ENCODE assay signal across 6 cellular contexts in the genomic region with DNA sequence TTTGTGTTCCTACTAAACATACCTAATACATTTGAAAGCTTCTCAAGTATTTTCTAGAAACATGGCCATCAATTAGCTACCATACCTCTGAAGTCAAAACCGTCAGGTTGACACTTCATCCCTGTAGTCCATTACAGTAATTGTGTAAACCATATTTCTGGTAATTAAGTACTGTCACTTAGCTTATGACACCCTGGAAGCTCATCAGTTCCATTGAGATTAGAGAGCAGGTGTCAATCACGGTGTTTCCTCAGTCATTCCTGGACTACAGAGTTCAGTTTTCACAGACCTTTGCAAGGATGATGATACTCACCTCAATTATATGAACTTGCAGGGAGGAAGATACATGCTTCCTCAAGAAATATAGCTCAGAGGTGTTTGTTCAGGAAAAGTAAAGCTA.
"Had no signal": no experiment of that assay in that cellular context is flagged by ENCODE, and none has a peak within 500 bp of the region (broad histone marks: within the 10 kb centered on the region; RNA-seq: fewer than 3 reads in every experiment).

No MANE protein-coding gene starts in this region.

- H3K4me1 Mint-ChIP-seq: GM23338, H9, IgD-negative memory B cell had no signal

- H3K4me3 ChIP-seq: GM23338 had no signal

- DNase-seq: H9, HCEC 1CT had no signal

- H3K27ac ChIP-seq: HL-60 had no signal

- H3K27me3 Mint-ChIP-seq: IgD-negative memory B cell had no signal

- H3K27ac Mint-ChIP-seq: GM23338, H9, IgD-negative memory B cell had no signal

- ATAC-seq: GM23338, HepG2 had no signal

- H3K4me3 Mint-ChIP-seq: GM23338, H9, IgD-negative memory B cell had no signal

- H3K4me2 ChIP-seq: GM23338 had no signal

- H2AFZ ChIP-seq: GM23338 had no signal
